ENCODE assay signal across 16 cellular contexts in the genomic region with DNA sequence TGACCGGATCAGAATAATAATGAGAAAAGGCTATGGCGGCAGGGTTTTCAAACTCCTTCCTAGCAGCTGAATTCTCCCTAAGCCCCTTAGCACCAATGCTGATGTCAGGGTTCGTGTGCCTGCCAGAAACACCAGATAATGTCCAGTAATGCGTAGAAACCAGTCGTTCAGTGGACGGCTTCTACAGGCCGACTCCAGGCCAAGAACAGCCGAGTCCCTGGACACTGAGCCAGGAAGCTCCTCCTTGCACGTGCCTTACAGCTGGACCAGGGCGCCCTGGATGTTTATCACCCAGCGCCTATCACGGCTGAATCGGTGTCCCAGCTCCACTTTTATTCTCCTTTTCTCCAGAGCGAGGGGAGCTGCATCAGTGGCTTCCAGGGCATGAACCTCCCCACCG. TPM values are rescaled to one million over a fixed set of nuclear protein-coding genes. Genes with fewer than 3 reads are reported as not detected.
"Had no signal": no experiment of that assay in that cellular context is flagged by ENCODE, and none has a peak within 500 bp of the region (broad histone marks: within the 10 kb centered on the region; RNA-seq: fewer than 3 reads in every experiment).

No MANE protein-coding gene starts in this region.

RNA-seq across cellular contexts. Expression of a gene that starts 8.9 kb away (rescaled TPM):
- total RNA-seq: chondrocyte, dermis microvascular lymphatic vessel endothelial cell, endodermal cell, esophagus mucosa, esophagus squamous epithelium, gastrocnemius medialis, glomerular endothelial cell, kidney epithelial cell, left colon, left lobe of liver, lung microvascular endothelial cell, mesothelial cell of epicardium had no signal
- polyA plus RNA-seq: keratinocyte had no signal

RNA-seq across cellular contexts. Expression of a gene that starts 9.9 kb away (rescaled TPM):
- total RNA-seq: chondrocyte, colonic mucosa, dermis microvascular lymphatic vessel endothelial cell, esophagus mucosa, glomerular endothelial cell, kidney epithelial cell, lung microvascular endothelial cell, mesothelial cell of epicardium had no signal
- polyA plus RNA-seq: keratinocyte had no signal

RNA-seq across cellular contexts. Expression of a gene that starts 28.8 kb away (rescaled TPM):
- total RNA-seq: chondrocyte, colonic mucosa, dermis microvascular lymphatic vessel endothelial cell, esophagus mucosa, gastrocnemius medialis, glomerular endothelial cell, kidney epithelial cell, left ventricle myocardium inferior, lower leg skin, lung microvascular endothelial cell, mesothelial cell of epicardium had no signal
- polyA plus RNA-seq: keratinocyte had no signal
